In the genomic region with DNA sequence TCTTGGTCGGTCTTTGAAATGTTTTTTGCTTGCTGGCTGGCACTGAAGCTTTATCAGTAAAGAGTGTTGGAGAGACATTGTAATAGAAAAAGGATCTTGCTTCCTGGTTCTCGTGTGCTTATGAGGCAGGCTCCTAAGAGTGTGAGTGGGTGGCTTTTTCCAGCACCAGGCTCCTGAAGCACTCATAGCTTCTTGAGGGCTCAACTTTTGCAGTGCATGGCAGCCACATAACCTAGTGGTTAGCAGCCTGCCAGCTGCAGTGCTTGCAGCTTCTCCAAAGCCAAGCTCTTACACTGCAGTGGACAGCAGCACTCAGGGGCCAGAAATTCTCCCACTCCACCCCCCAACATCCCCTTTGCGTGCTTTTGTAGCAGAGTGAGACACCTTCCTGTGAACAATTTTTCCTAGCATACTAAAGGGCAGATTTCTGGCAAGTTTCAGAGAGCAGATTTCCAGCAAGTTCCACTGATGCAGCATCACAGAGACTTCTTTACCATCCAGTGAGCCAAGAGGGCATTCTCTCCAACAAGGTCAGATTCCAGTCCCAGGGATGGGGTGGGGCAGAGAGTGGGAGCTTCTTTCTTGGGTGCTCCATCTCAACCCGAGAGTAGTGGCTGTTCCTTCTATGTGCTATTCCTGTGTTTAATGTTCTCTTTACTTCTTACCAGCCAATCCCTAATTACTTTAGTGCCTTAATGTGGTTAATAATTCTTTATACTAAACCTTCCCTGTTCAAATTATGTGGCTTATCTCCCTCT, we compare ENCODE assay signal across 25 cellular contexts. TPM values are rescaled to one million over a fixed set of nuclear protein-coding genes. Genes with fewer than 3 reads are reported as not detected.
DNase-seq lines count a peak whose midpoint lies in the region; ATAC-seq, FAIRE-seq and TF ChIP-seq lines count a peak whose summit lies in the region.
"Had no signal": no experiment of that assay in that cellular context is flagged by ENCODE, and none has a peak within 500 bp of the region (broad histone marks: within the 10 kb centered on the region; RNA-seq: fewer than 3 reads in every experiment).

No MANE protein-coding gene starts in this region.

- peak; percentile 8 for DNase-seq in NCI-H69 (lab: John Stamatoyannopoulos, UW)
- no peak for DNase-seq in kidney
- DNase-seq in BE2C = no peak
- DNase-seq in CD14-positive monocyte (ENCODE audit: low spot score) = no peak
- DNase-seq in stimulated activated naive CD4-positive, alpha-beta T cell (lab: John Stamatoyannopoulos, UW) = no peak
- DNase-seq: activated B cell treated with CpG ODN at 0.5 μM for 24 hours; activated CD8-positive, alpha-beta memory T cell treated with anti-CD3 and anti-CD28 coated beads, Interleukin-2, amount 50 U/mL, for 48 hours; Caco-2; central memory CD4-positive, alpha-beta T cell; dermis blood vessel endothelial cell; mammary epithelial cell; NCI-H1694; PC-3; SHP77; T-helper 9 cell; trophoblast cell had no signal

- H3K9me3 ChIP-seq in gastroesophageal sphincter = no peaks in the 10 kb centered on the region
- no peaks in the 10 kb centered on the region for H3K9me3 ChIP-seq in kidney (ENCODE audit: control insufficient read depth in 1 of 2, low read length in 2 of 2)
- no peaks in the 10 kb centered on the region for H3K9me3 ChIP-seq in BE2C
- H3K9me3 ChIP-seq: BLaER1, Caco-2 had no signal

- H3K27ac ChIP-seq in C4-2B (0 out of 2 replicates have a peak overlapping the region, but pooled peaks have one; percentile 2), gastroesophageal sphincter (peak overlapping the region in 1 of 4 donors; percentile 41), rectal smooth muscle tissue (ENCODE audit: low read depth, low read length) (peak overlapping the region; percentile 1), kidney (ENCODE audit: low read depth in 2 of 2, low read length in 2 of 2) (no peak overlapping the region)
- H3K27ac ChIP-seq: BLaER1 had no signal

- TF ChIP-seq EP300 in gastroesophageal sphincter (IDR thresholded peaks at IDR 0.05) = no peak

- peaks cover 0 to 3% (median 0%) of the 10 kb centered on the region in 3 donors for H3K27me3 Mint-ChIP-seq in CD14-positive monocyte (ENCODE audit: low read depth in 3 of 3)

- 44% methylated on average over 3 to 4 of the region's 4 CpGs for WGBS in gastroesophageal sphincter (ENCODE audit: low coverage in 1 of 2), 2 donors

- peaks cover 0 to 2% (median 0%) of the 10 kb centered on the region in 7 donors for H3K9me3 Mint-ChIP-seq in CD14-positive monocyte
- H3K9me3 Mint-ChIP-seq: activated B cell treated with CpG ODN at 0.5 μM for 24 hours; activated naive CD4-positive, alpha-beta T cell treated with anti-CD3 and anti-CD28 coated beads, Interleukin-2, amount 50 U/mL, for 72 hours; activated T-helper 17 cell treated with anti-CD3 and anti-CD28 coated beads, Interleukin-2, amount 50 U/mL, for 72 hours; stimulated activated naive CD8-positive, alpha-beta T cell treated with anti-CD3 and anti-CD28 coated beads, Interleukin-15, Interleukin-2, amounts not matched to agents 100 ng/mL and 50 ng/mL, for 24 hours had no signal

- intact Hi-C loops in kidney (cut with DNase I) = no loop called here
- intact Hi-C loops in CD14-positive monocyte (cut with micrococcal nuclease) = no loop called here

- H3K4me1 ChIP-seq in gastroesophageal sphincter (peaks cover 0 to 13% (median 2%) of the 10 kb centered on the region in 3 donors), rectal smooth muscle tissue (ENCODE audit: control insufficient read depth, insufficient read depth, low read length) (no peaks in the 10 kb centered on the region), kidney (ENCODE audit: control insufficient read depth in 1 of 2, insufficient read depth in 1 of 2, low read depth in 1 of 2, low read length in 2 of 2) (no peaks in the 10 kb centered on the region), BE2C (no peaks in the 10 kb centered on the region)
- H3K4me1 ChIP-seq: BLaER1, Caco-2 had no signal

- H3K4me3 Mint-ChIP-seq in CD14-positive monocyte = no peak overlapping the region
- H3K4me3 Mint-ChIP-seq: activated B cell treated with CpG ODN at 0.5 μM for 24 hours; activated T-helper 17 cell treated with anti-CD3 and anti-CD28 coated beads, Interleukin-2, amount 50 U/mL, for 72 hours; stimulated activated naive CD8-positive, alpha-beta T cell treated with anti-CD3 and anti-CD28 coated beads, Interleukin-15, Interleukin-2, amounts not matched to agents 100 ng/mL and 50 ng/mL, for 24 hours had no signal

- no peak for TF ChIP-seq POLR2A in gastroesophageal sphincter (IDR thresholded peaks at IDR 0.05)

- H3K27me3 ChIP-seq in gastroesophageal sphincter = no peaks in the 10 kb centered on the region
- H3K27me3 ChIP-seq in rectal smooth muscle tissue (ENCODE audit: control insufficient read depth, insufficient read depth, low read length) = no peaks in the 10 kb centered on the region
- no peaks in the 10 kb centered on the region for H3K27me3 ChIP-seq in BE2C
- H3K27me3 ChIP-seq: BLaER1 had no signal

- TF ChIP-seq CTCF in C4-2B (conservative IDR thresholded peaks at IDR 0.05) = no peak
- TF ChIP-seq CTCF in gastroesophageal sphincter (IDR thresholded peaks at IDR 0.05) = no peak
- TF ChIP-seq CTCF in kidney (IDR thresholded peaks at IDR 0.05; ENCODE audit: borderline replicate concordance, extremely low read depth, insufficient read depth) = no peak
- no peak for TF ChIP-seq CTCF in BE2C (IDR thresholded peaks at IDR 0.05; ENCODE audit: low read depth, low read length)
- TF ChIP-seq CTCF in CD14-positive monocyte (IDR thresholded peaks at IDR 0.05) = no peak

- H3K36me3 ChIP-seq in gastroesophageal sphincter (no peaks in the 10 kb centered on the region), rectal smooth muscle tissue (ENCODE audit: control insufficient read depth, insufficient read depth, low read length) (no peaks in the 10 kb centered on the region), kidney (ENCODE audit: control insufficient read depth in 1 of 2, insufficient read depth in 2 of 2, low read length in 2 of 2) (no peaks in the 10 kb centered on the region), BE2C (no peaks in the 10 kb centered on the region)
- H3K36me3 ChIP-seq: BLaER1 had no signal

- H3K4me3 ChIP-seq in gastroesophageal sphincter = no peak overlapping the region
- no peak overlapping the region for H3K4me3 ChIP-seq in rectal smooth muscle tissue (ENCODE audit: low read length)
- H3K4me3 ChIP-seq in kidney (ENCODE audit: low read length in 2 of 2) = no peak overlapping the region
- H3K4me3 ChIP-seq in BE2C (ENCODE audit: low read depth, low read length) = no peak overlapping the region
- H3K4me3 ChIP-seq: BLaER1 had no signal

- FAIRE-seq in kidney (lab: Jason Lieb, UNC) = no peak
- FAIRE-seq: keratinocyte had no signal

- H3K27ac Mint-ChIP-seq in CD14-positive monocyte = no peak overlapping the region
- H3K27ac Mint-ChIP-seq: activated B cell treated with CpG ODN at 0.5 μM for 24 hours; activated naive CD4-positive, alpha-beta T cell treated with anti-CD3 and anti-CD28 coated beads, Interleukin-2, amount 50 U/mL, for 72 hours; activated T-helper 17 cell treated with anti-CD3 and anti-CD28 coated beads, Interleukin-2, amount 50 U/mL, for 72 hours; stimulated activated naive CD8-positive, alpha-beta T cell treated with anti-CD3 and anti-CD28 coated beads, Interleukin-15, Interleukin-2, amounts not matched to agents 100 ng/mL and 50 ng/mL, for 24 hours had no signal

- peak; percentile 28 for ATAC-seq in gastroesophageal sphincter
- ATAC-seq: activated naive CD4-positive, alpha-beta T cell treated with anti-CD3 and anti-CD28 coated beads, Interleukin-2, amount 50 U/mL, for 72 hours; activated T-helper 17 cell treated with anti-CD3 and anti-CD28 coated beads, Interleukin-2, amount 50 U/mL, for 72 hours; HCT116; PC-3 had no signal

- H3K9ac ChIP-seq in rectal smooth muscle tissue (ENCODE audit: low read length) (no peak overlapping the region), kidney (ENCODE audit: low read length in 2 of 2) (no peak overlapping the region)
- H3K9ac ChIP-seq: BLaER1 had no signal

- H3K4me1 Mint-ChIP-seq in CD14-positive monocyte = no peaks in the 10 kb centered on the region
- H3K4me1 Mint-ChIP-seq: activated B cell treated with CpG ODN at 0.5 μM for 24 hours; activated T-helper 17 cell treated with anti-CD3 and anti-CD28 coated beads, Interleukin-2, amount 50 U/mL, for 72 hours had no signal

- H3K36me3 Mint-ChIP-seq in CD14-positive monocyte = no peaks in the 10 kb centered on the region
- H3K36me3 Mint-ChIP-seq: activated naive CD4-positive, alpha-beta T cell treated with anti-CD3 and anti-CD28 coated beads, Interleukin-2, amount 50 U/mL, for 72 hours had no signal

RNA-seq across cellular contexts. Expression of gene ARHGEF26, which starts 15.8 kb away (rescaled TPM):
- total RNA-seq in gastroesophageal sphincter = 100 to 1,000 TPM in 3 of 4 donors, 10 to 100 TPM in 1; 79.3 to 154 (median 133) TPM
- total RNA-seq in kidney = 4.8 TPM
- polyA plus RNA-seq in kidney (ENCODE audit: insufficient read depth, low read depth, low replicate concordance) = 3.9 TPM
- polyA plus RNA-seq in BE2C (2012; ENCODE audit: insufficient read depth, insufficient read length, low read depth) = 0.19 TPM
- polyA plus RNA-seq in CD14-positive monocyte = not detected
- total RNA-seq: activated B cell treated with CpG ODN at 0.5 μM for 24 hours had no signal

Comparison
In these comparisons a context has a peak if more than half of its experiments do, and no peak if none do; other contexts are left out.
1. H3K27ac ChIP-seq: peak in C4-2B (single experiment) and rectal smooth muscle tissue (single experiment); none in kidney (0 of 2).
2. RNA of gene ARHGEF26, which starts 15.8 kb away (total RNA-seq): 79.3 to 154 TPM in gastroesophageal sphincter; 4.8 TPM in kidney (single experiment); every median in the first group is over 10 times any median in the second.